In genomic region chr9:121768416-121769015, GRCh38 we compare ENCODE assay signal across 18 cellular contexts.
A peak's percentile ranks its signal among the peaks of the same experiment; 100 is the strongest.
DNase-seq lines count a peak whose midpoint lies in the region; ATAC-seq, FAIRE-seq and TF ChIP-seq lines count a peak whose summit lies in the region.
"Had no signal": no experiment of that assay in that cellular context is flagged by ENCODE, and none has a peak within 500 bp of the region (broad histone marks: within the 10 kb centered on the region; RNA-seq: fewer than 3 reads in every experiment).

No MANE protein-coding gene starts in this region.

- peak; percentile 30 for DNase-seq in CD14-positive monocyte (ENCODE audit: low spot score)
- DNase-seq in ascending aorta (ENCODE audit: low spot score in 2 of 2), result no peak
- DNase-seq in kidney, result peak; percentile 58
- peak; percentile 69 for DNase-seq in posterior vena cava (ENCODE audit: low spot score)
- DNase-seq in GM19240 (ENCODE audit: insufficient read length, low spot score), result no peak
- no peak for DNase-seq in NCI-H526 treated with DMSO at 0.1 percent for 48 hours (lab: John Stamatoyannopoulos, UW)
- DNase-seq: Calu3, KBM-7, NCI-H1105 treated with DMSO at 0.1 percent for 48 hours, NCI-H187, NCI-H2107, NCI-H510A, NCI-H82 had no signal

- ATAC-seq in GM19351 (IDR thresholded peaks at IDR 0.05; ENCODE audit: unreplicated experiment), result no peak
- ATAC-seq: A549 had no signal

- FAIRE-seq in kidney (lab: Jason Lieb, UNC), result no peak
- FAIRE-seq: A549, GM12891, GM18507 had no signal

- no peaks in the 10 kb centered on the region for H3K4me1 Mint-ChIP-seq in CD14-positive monocyte
- H3K4me1 Mint-ChIP-seq: CD4-positive, alpha-beta memory T cell had no signal

- no peak overlapping the region for H3K27ac Mint-ChIP-seq in CD14-positive monocyte

- H3K27me3 ChIP-seq in ascending aorta, result no peaks in the 10 kb centered on the region

- H3K4me1 ChIP-seq in ascending aorta (peaks cover 38 to 52% of the 10 kb centered on the region in 2 donors), kidney (ENCODE audit: control insufficient read depth in 1 of 2, insufficient read depth in 1 of 2, low read depth in 1 of 2, low read length in 2 of 2) (peaks cover 16 to 19% of the 10 kb centered on the region in 2 donors)

- intact Hi-C loops in CD14-positive monocyte (cut with micrococcal nuclease) (no loop called here), ascending aorta (cut with DNase I) (no loop called here), kidney (cut with DNase I) (no loop called here), posterior vena cava (cut with DNase I) (loop anchor here in 1 of 2 donors (1.0 kb wide), 1 partner anchor 38 kb away; no protein-coding TSS in a partner anchor)

- H3K9me3 Mint-ChIP-seq in CD14-positive monocyte, result no peaks in the 10 kb centered on the region

- no peaks in the 10 kb centered on the region for H3K36me3 Mint-ChIP-seq in CD14-positive monocyte
- H3K36me3 Mint-ChIP-seq: CD4-positive, alpha-beta memory T cell had no signal

- H3K27ac ChIP-seq in ascending aorta (peak overlapping the region; percentile 68 to 83), kidney (ENCODE audit: low read depth in 2 of 2, low read length in 2 of 2) (no peak overlapping the region)
- H3K27ac ChIP-seq: A549 had no signal

- no peak for TF ChIP-seq CTCF in CD14-positive monocyte (IDR thresholded peaks at IDR 0.05)
- TF ChIP-seq CTCF in ascending aorta (IDR thresholded peaks at IDR 0.05), result no peak
- TF ChIP-seq CTCF in kidney (IDR thresholded peaks at IDR 0.05; ENCODE audit: borderline replicate concordance, extremely low read depth, insufficient read depth), result no peak

- no peaks in the 10 kb centered on the region for H3K9me3 ChIP-seq in ascending aorta
- no peaks in the 10 kb centered on the region for H3K9me3 ChIP-seq in kidney (ENCODE audit: control insufficient read depth in 1 of 2, low read length in 2 of 2)
- H3K9me3 ChIP-seq: A549 had no signal

- H3K36me3 ChIP-seq in ascending aorta (peaks cover 51 to 64% of the 10 kb centered on the region in 2 donors), kidney (ENCODE audit: control insufficient read depth in 1 of 2, insufficient read depth in 2 of 2, low read length in 2 of 2) (peaks cover 44 to 62% of the 10 kb centered on the region in 2 donors)

- no peak overlapping the region for H3K4me3 Mint-ChIP-seq in CD14-positive monocyte
- H3K4me3 Mint-ChIP-seq: CD4-positive, alpha-beta memory T cell had no signal

- H3K27me3 Mint-ChIP-seq in CD14-positive monocyte (ENCODE audit: low read depth in 3 of 3), result peaks cover 2 to 6% (median 3%) of the 10 kb centered on the region in 3 donors

- H3K9ac ChIP-seq in kidney (ENCODE audit: low read length in 2 of 2), result no peak overlapping the region

- H3K4me3 ChIP-seq in ascending aorta (no peak overlapping the region), kidney (ENCODE audit: low read length in 2 of 2) (no peak overlapping the region)
- H3K4me3 ChIP-seq: A549 had no signal

Comparison
In these comparisons a context has a peak if more than half of its experiments do, and no peak if none do; other contexts are left out.
1. DNase-seq: peak in CD14-positive monocyte (single experiment), kidney (single experiment) and posterior vena cava (single experiment); none in ascending aorta (0 of 2), GM19240 (single experiment) and NCI-H526 treated with DMSO at 0.1 percent for 48 hours (single experiment).
2. H3K27ac ChIP-seq: peak in ascending aorta (2 of 2); none in kidney (0 of 2).